29 cellular contexts compared by ENCODE assay signal in genomic region chr17:71496552-71496951, GRCh38.
DNase-seq lines count a peak whose midpoint lies in the region; TF ChIP-seq lines count a peak whose summit lies in the region.
"Had no signal": no experiment of that assay in that cellular context is flagged by ENCODE, and none has a peak within 500 bp of the region (broad histone marks: within the 10 kb centered on the region; RNA-seq: fewer than 3 reads in every experiment).

No MANE protein-coding gene starts in this region.

- H3K4me3 Mint-ChIP-seq in activated naive CD4-positive, alpha-beta T cell treated with anti-CD3 and anti-CD28 coated beads, Interleukin-2, amount 10 ng/mL, durations not matched to agents 7 days and 5 days, result no peak overlapping the region
- no peak overlapping the region for H3K4me3 Mint-ChIP-seq in activated naive CD8-positive, alpha-beta T cell treated with anti-CD3 and anti-CD28 coated beads for 36 hours
- H3K4me3 Mint-ChIP-seq: CD4-positive, alpha-beta memory T cell; GM23338; naive thymus-derived CD8-positive, alpha-beta T cell; T-helper 1 cell treated with Interleukin-12 subunit alpha and Interleukin-12 subunit beta and Interleukin-4 antibody, amounts not matched to agents 30 μg/mL and 1 μg/mL, for 36 hours had no signal

- no peaks in the 10 kb centered on the region for H3K36me3 ChIP-seq in transverse colon
- H3K36me3 ChIP-seq: gastroesophageal sphincter, left lung, ovary, right atrium auricular region, thoracic aorta had no signal

- no peak overlapping the region for H3K27ac ChIP-seq in transverse colon
- H3K27ac ChIP-seq: gastroesophageal sphincter, left lung, ovary, right atrium auricular region, SK-N-MC, thoracic aorta had no signal

- no peak for TF ChIP-seq EP300 in transverse colon (IDR thresholded peaks at IDR 0.05; ENCODE audit: low read depth)

- in situ Hi-C loops in transverse colon (cut with MboI; ENCODE audit: low pct_ligation_motif_present in 1 of 4, low pct_unique_long_range_greater_than_20kb in 1 of 4, low sequenced_read_pairs in 3 of 4), result loop anchor here in 1 of 4 donors (25.0 kb wide), 1 partner anchor 616 kb away; the partner anchor contains the start of gene SOX9

- H3K9me3 ChIP-seq in transverse colon, result no peaks in the 10 kb centered on the region
- H3K9me3 ChIP-seq: gastroesophageal sphincter, left lung, ovary, right atrium auricular region, thoracic aorta had no signal

- no peak overlapping the region for H3K4me3 ChIP-seq in epithelial cell of esophagus (ENCODE audit: low read length)
- no peak overlapping the region for H3K4me3 ChIP-seq in transverse colon
- H3K4me3 ChIP-seq: gastroesophageal sphincter, GM23338, left lung, ovary, right atrium auricular region, SK-N-MC, thoracic aorta had no signal

- H3K4me1 ChIP-seq in transverse colon, result no peaks in the 10 kb centered on the region
- H3K4me1 ChIP-seq: left lung, right atrium auricular region had no signal

- H3K27me3 ChIP-seq in transverse colon, result no peaks in the 10 kb centered on the region
- H3K27me3 ChIP-seq: gastroesophageal sphincter, left lung, ovary, right atrium auricular region had no signal

- no peaks in the 10 kb centered on the region for H3K27me3 Mint-ChIP-seq in activated naive CD4-positive, alpha-beta T cell treated with anti-CD3 and anti-CD28 coated beads, Interleukin-2, amount 10 ng/mL, durations not matched to agents 7 days and 5 days
- no peaks in the 10 kb centered on the region for H3K27me3 Mint-ChIP-seq in activated naive CD8-positive, alpha-beta T cell treated with anti-CD3 and anti-CD28 coated beads for 36 hours
- H3K27me3 Mint-ChIP-seq: CD4-positive, alpha-beta memory T cell had no signal

- H3K9me3 Mint-ChIP-seq in activated naive CD4-positive, alpha-beta T cell treated with anti-CD3 and anti-CD28 coated beads, Interleukin-2, amount 10 ng/mL, durations not matched to agents 7 days and 5 days, result peaks cover 8% of the 10 kb centered on the region
- no peaks in the 10 kb centered on the region for H3K9me3 Mint-ChIP-seq in activated naive CD8-positive, alpha-beta T cell treated with anti-CD3 and anti-CD28 coated beads for 36 hours
- H3K9me3 Mint-ChIP-seq: GM23338 had no signal

- CTCF ChIA-PET in activated naive CD4-positive, alpha-beta T cell treated with anti-CD3 and anti-CD28 coated beads, Interleukin-2, amount 10 ng/mL, durations not matched to agents 7 days and 5 days (lab: Charles Lee), result no interaction called here

- no peak overlapping the region for H3K27ac Mint-ChIP-seq in activated naive CD4-positive, alpha-beta T cell treated with anti-CD3 and anti-CD28 coated beads, Interleukin-2, amount 10 ng/mL, durations not matched to agents 7 days and 5 days
- H3K27ac Mint-ChIP-seq in activated naive CD8-positive, alpha-beta T cell treated with anti-CD3 and anti-CD28 coated beads for 36 hours, result no peak overlapping the region
- H3K27ac Mint-ChIP-seq: activated naive CD4-positive, alpha-beta T cell treated with anti-CD3 and anti-CD28 coated beads, Interleukin-2, amount 50 U/mL, for 72 hours; CD4-positive, alpha-beta memory T cell; GM23338; naive thymus-derived CD8-positive, alpha-beta T cell; T-helper 1 cell treated with Interleukin-12 subunit alpha and Interleukin-12 subunit beta and Interleukin-4 antibody, amounts not matched to agents 30 μg/mL and 1 μg/mL, for 36 hours had no signal

- intact Hi-C loops in transverse colon (cut with DNase I; ENCODE audit: low total_unique reads), result no loop called here

- no peaks in the 10 kb centered on the region for H3K4me1 Mint-ChIP-seq in activated naive CD4-positive, alpha-beta T cell treated with anti-CD3 and anti-CD28 coated beads, Interleukin-2, amount 10 ng/mL, durations not matched to agents 7 days and 5 days
- no peaks in the 10 kb centered on the region for H3K4me1 Mint-ChIP-seq in activated naive CD8-positive, alpha-beta T cell treated with anti-CD3 and anti-CD28 coated beads for 36 hours
- H3K4me1 Mint-ChIP-seq: CD4-positive, alpha-beta memory T cell; GM23338; naive thymus-derived CD8-positive, alpha-beta T cell had no signal

- TF ChIP-seq CTCF in epithelial cell of esophagus (IDR thresholded peaks at IDR 0.05; ENCODE audit: insufficient read depth, low read depth, low read length, missing control alignments) (no peak), transverse colon (IDR thresholded peaks at IDR 0.05) (no peak)

- DNase-seq in AG20443 (ENCODE audit: low spot score) (peak; percentile 35), M059J (ENCODE audit: low read depth) (peak; percentile 25), epithelial cell of esophagus (ENCODE audit: low read depth) (peak; percentile 73), renal cortical epithelial cell (ENCODE audit: low read depth) (peak; percentile 22), transverse colon (no peak), GF-D8 (lab: John Stamatoyannopoulos, UW) (no peak)
- DNase-seq in activated naive CD4-positive, alpha-beta T cell treated with anti-CD3 and anti-CD28 coated beads, Interleukin-2, amount 10 ng/mL, durations not matched to agents 7 days and 5 days, result no peak
- DNase-seq in activated naive CD8-positive, alpha-beta T cell treated with anti-CD3 and anti-CD28 coated beads for 36 hours, result no peak
- DNase-seq: activated CD4-positive, alpha-beta T cell treated with anti-CD3 and anti-CD28 coated beads for 48 hours; activated T-cell treated with anti-CD3 and anti-CD28 coated beads, Interleukin-2, amount 50 U/mL, for 48 hours; CD4-positive, alpha-beta memory T cell; DMS 273 treated with DMSO at 0.1 percent for 48 hours; erythroblast; hippocampal formation; Karpas-422; left lung; naive thymus-derived CD8-positive, alpha-beta T cell; NCI-H1694 treated with DMSO at 0.1 percent for 48 hours; ovary; stimulated activated CD4-positive, alpha-beta T cell treated with anti-CD3 and anti-CD28 coated beads, Interleukin-12 subunit alpha, Interleukin-12 subunit beta, amount 100 ng/mL, for 4 hours; stimulated activated CD4-positive, alpha-beta T cell treated with anti-CD3 and anti-CD28 coated beads, Interleukin-4, amount 100 ng/mL, for 24 hours; stimulated activated naive CD4-positive, alpha-beta T cell had no signal

- no peaks in the 10 kb centered on the region for H3K36me3 Mint-ChIP-seq in activated naive CD4-positive, alpha-beta T cell treated with anti-CD3 and anti-CD28 coated beads, Interleukin-2, amount 10 ng/mL, durations not matched to agents 7 days and 5 days
- H3K36me3 Mint-ChIP-seq in activated naive CD8-positive, alpha-beta T cell treated with anti-CD3 and anti-CD28 coated beads for 36 hours, result no peaks in the 10 kb centered on the region
- H3K36me3 Mint-ChIP-seq: activated naive CD4-positive, alpha-beta T cell treated with anti-CD3 and anti-CD28 coated beads, Interleukin-2, amount 50 U/mL, for 72 hours; CD4-positive, alpha-beta memory T cell; naive thymus-derived CD8-positive, alpha-beta T cell had no signal

- 63 to 77% methylated on average over 2 of the region's 2 CpGs for WGBS in transverse colon (ENCODE audit: low coverage in 1 of 2), 2 donors

- no peak for TF ChIP-seq POLR2A in transverse colon (IDR thresholded peaks at IDR 0.05)

Comparison
In these comparisons a context has a peak if more than half of its experiments do, and no peak if none do; other contexts are left out.
1. DNase-seq: peak in AG20443 (single experiment), M059J (single experiment), epithelial cell of esophagus (single experiment) and renal cortical epithelial cell (single experiment); none in activated naive CD4-positive, alpha-beta T cell treated with anti-CD3 and anti-CD28 coated beads, Interleukin-2, amount 10 ng/mL, durations not matched to agents 7 days and 5 days (single experiment), transverse colon (single experiment), GF-D8 (single experiment) and activated naive CD8-positive, alpha-beta T cell treated with anti-CD3 and anti-CD28 coated beads for 36 hours (single experiment).